ENCODE assay signal across 17 cellular contexts in the genomic region with DNA sequence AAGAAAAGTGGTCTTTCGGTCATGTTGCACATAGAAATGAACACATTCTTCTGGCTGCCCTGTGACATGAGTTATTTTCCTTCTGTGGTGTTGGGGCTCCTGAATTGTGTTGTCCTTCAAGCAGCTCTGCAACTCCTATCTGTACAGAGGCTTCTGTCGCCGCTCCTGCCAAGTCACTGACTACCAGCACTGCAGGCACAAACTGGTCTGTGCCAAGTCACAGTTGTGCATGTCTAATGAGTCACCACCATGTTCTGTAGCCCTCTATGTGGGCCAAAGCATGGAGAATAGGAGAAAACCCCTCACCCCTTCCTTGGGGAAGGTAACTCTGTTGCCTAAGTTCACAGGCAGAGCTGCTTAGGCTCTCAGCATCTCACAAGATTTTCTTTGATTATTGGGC.
"Had no signal": no experiment of that assay in that cellular context is flagged by ENCODE, and none has a peak within 500 bp of the region (broad histone marks: within the 10 kb centered on the region; RNA-seq: fewer than 3 reads in every experiment).

No MANE protein-coding gene starts in this region.

- H3K4me1 Mint-ChIP-seq: activated B cell treated with CpG ODN at 0.5 μM for 24 hours; activated naive CD8-positive, alpha-beta T cell treated with anti-CD3 and anti-CD28 coated beads, Interleukin-2, amount 10 ng/mL, durations not matched to agents 7 days and 5 days had no signal

- H3K36me3 Mint-ChIP-seq: activated CD4-positive, alpha-beta memory T cell treated with anti-CD3 and anti-CD28 coated beads for 36 hours; activated naive CD8-positive, alpha-beta T cell treated with anti-CD3 and anti-CD28 coated beads, Interleukin-2, amount 10 ng/mL, durations not matched to agents 7 days and 5 days had no signal

- H3K4me2 ChIP-seq: smooth muscle cell had no signal

- H3K4me3 Mint-ChIP-seq: activated B cell treated with CpG ODN at 0.5 μM for 24 hours; activated CD4-positive, alpha-beta memory T cell treated with anti-CD3 and anti-CD28 coated beads for 36 hours; activated naive CD8-positive, alpha-beta T cell treated with anti-CD3 and anti-CD28 coated beads, Interleukin-2, amount 10 ng/mL, durations not matched to agents 7 days and 5 days; T-helper 2 cell treated with Interferon-gamma antibody and Interleukin-4, amounts not matched to agents 5 μg/mL and 100 μg/mL, for 36 hours had no signal

- H3K27me3 Mint-ChIP-seq: activated B cell treated with CpG ODN at 0.5 μM for 24 hours; activated CD4-positive, alpha-beta memory T cell treated with anti-CD3 and anti-CD28 coated beads for 36 hours; activated naive CD8-positive, alpha-beta T cell treated with anti-CD3 and anti-CD28 coated beads, Interleukin-2, amount 10 ng/mL, durations not matched to agents 7 days and 5 days had no signal

- H3K27ac Mint-ChIP-seq: activated B cell treated with CpG ODN at 0.5 μM for 24 hours; activated CD4-positive, alpha-beta memory T cell treated with anti-CD3 and anti-CD28 coated beads for 36 hours; activated naive CD8-positive, alpha-beta T cell treated with anti-CD3 and anti-CD28 coated beads, Interleukin-2, amount 10 ng/mL, durations not matched to agents 7 days and 5 days; T-helper 2 cell treated with Interferon-gamma antibody and Interleukin-4, amounts not matched to agents 5 μg/mL and 100 μg/mL, for 36 hours had no signal

- H3K36me3 ChIP-seq: cardiac muscle cell, colonic mucosa, heart left ventricle, left lung, stomach, upper lobe of left lung had no signal

- ATAC-seq: heart left ventricle, left lung, sciatic nerve had no signal

- H3K4me3 ChIP-seq: cardiac muscle cell, colonic mucosa, heart left ventricle, left lung, smooth muscle cell, stomach, upper lobe of left lung had no signal

- H3K4me1 ChIP-seq: colonic mucosa, heart left ventricle, left lung, stomach, upper lobe of left lung had no signal

- H3K27me3 ChIP-seq: cardiac muscle cell, colonic mucosa, heart left ventricle, left lung, stomach, upper lobe of left lung had no signal

- H3K27ac ChIP-seq: cardiac muscle cell, colonic mucosa, heart left ventricle, left lung, stomach, upper lobe of left lung had no signal

- DNase-seq: activated B cell treated with CpG ODN at 0.5 μM for 24 hours; activated CD4-positive, alpha-beta memory T cell treated with anti-CD3 and anti-CD28 coated beads for 36 hours; activated CD4-positive, alpha-beta T cell treated with anti-CD3 and anti-CD28 coated beads for 4 hours; activated naive CD4-positive, alpha-beta T cell; activated naive CD8-positive, alpha-beta T cell treated with anti-CD3 and anti-CD28 coated beads, Interleukin-2, amount 10 ng/mL, durations not matched to agents 7 days and 5 days; activated T-cell treated with anti-CD3 and anti-CD28 coated beads for 4 hours; colonic mucosa; heart left ventricle; left lung; stimulated activated CD4-positive, alpha-beta T cell treated with anti-CD3 and anti-CD28 coated beads, Interleukin-4, amount 100 ng/mL, for 1 hour; stomach; upper lobe of left lung had no signal

- H3K9me3 ChIP-seq: colonic mucosa had no signal

- FAIRE-seq: frontal cortex had no signal
